In genomic region chr1:43036457-43036827, GRCh38 we compare ENCODE assay signal across 22 cellular contexts.
DNase-seq lines count a peak whose midpoint lies in the region; ATAC-seq and TF ChIP-seq lines count a peak whose summit lies in the region.
"Had no signal": no experiment of that assay in that cellular context is flagged by ENCODE, and none has a peak within 500 bp of the region (broad histone marks: within the 10 kb centered on the region; RNA-seq: fewer than 3 reads in every experiment).

No MANE protein-coding gene starts in this region.

- no peak overlapping the region for H4K5ac ChIP-seq in IMR-90 (ENCODE audit: low read depth, low read length)

- CTCF ChIA-PET in IMR-90 (lab: Yijun Ruan, JAX) = no interaction called here

- BruUV-seq in IMR-90 (replicated peaks; lab: Mats Ljungman, UMichigan) = no TSS peak

- H3K23ac ChIP-seq in IMR-90 (ENCODE audit: low read depth, low read length) = no peak overlapping the region

- TF ChIP-seq RAD21 in IMR-90 (IDR thresholded peaks at IDR 0.05; ENCODE audit: low read length) = no peak

- H4K8ac ChIP-seq in IMR-90 (ENCODE audit: low read depth in 2 of 2, low read length in 2 of 2) = no peak overlapping the region

- H2AFZ ChIP-seq in IMR-90 (replicated peaks; ENCODE audit: low read length, poor library complexity) = peak overlapping the region; percentile 4

- H2BK5ac ChIP-seq in IMR-90 (ENCODE audit: low read depth, low read length, poor library complexity, severe bottlenecking) = no peak overlapping the region

- H3K27ac ChIP-seq in CD4-positive, CD25-positive, alpha-beta regulatory T cell (ENCODE audit: insufficient read depth, low read length, poor library complexity, severe bottlenecking) = no peak overlapping the region
- H3K27ac ChIP-seq in IMR-90 (ENCODE audit: insufficient read depth, low read length) (no peak overlapping the region), heart right ventricle (no peak overlapping the region)
- H3K27ac ChIP-seq: brain microvascular endothelial cell, left lung had no signal

- H3K4me3 Mint-ChIP-seq in CD4-positive, CD25-positive, alpha-beta regulatory T cell = no peak overlapping the region
- H3K4me3 Mint-ChIP-seq in effector memory CD8-positive, alpha-beta T cell = no peak overlapping the region
- peak overlapping the region; percentile 4 for H3K4me3 Mint-ChIP-seq in neural crest cell
- H3K4me3 Mint-ChIP-seq: activated CD8-positive, alpha-beta memory T cell treated with anti-CD3 and anti-CD28 coated beads, Interleukin-2, amount 10 ng/mL, durations not matched to agents 7 days and 5 days; activated T-helper 1 cell treated with anti-CD3 and anti-CD28 coated beads, Interleukin-12 subunit alpha, Interleukin-12 subunit beta, Interleukin-2, Interleukin-4 antibody, amounts not matched to agents 30 ng/mL and 10 ng/mL and 1 ng/mL, durations not matched to agents 14 hours and 24 hours and 36 hours; CD4-positive, alpha-beta T cell; stimulated activated memory B cell treated with anti-CD40 and anti-IgM and Interleukin-4, amounts not matched to agents 10 μg/mL and 1 μg/mL and 100 μg/mL, for 72 hours had no signal

- no peaks in the 10 kb centered on the region for H4K20me1 ChIP-seq in IMR-90 (ENCODE audit: insufficient read depth, low read length)

- peaks cover 4 to 15% (median 8%) of the 10 kb centered on the region in 4 donors for H3K4me1 Mint-ChIP-seq in CD4-positive, CD25-positive, alpha-beta regulatory T cell
- H3K4me1 Mint-ChIP-seq in effector memory CD8-positive, alpha-beta T cell (ENCODE audit: low read depth in 2 of 2) = peaks cover 8 to 24% of the 10 kb centered on the region in 2 donors
- peaks cover 54% of the 10 kb centered on the region for H3K4me1 Mint-ChIP-seq in neural crest cell

- H3K9me3 Mint-ChIP-seq in CD4-positive, CD25-positive, alpha-beta regulatory T cell = no peaks in the 10 kb centered on the region
- H3K9me3 Mint-ChIP-seq in effector memory CD8-positive, alpha-beta T cell = no peaks in the 10 kb centered on the region
- H3K9me3 Mint-ChIP-seq in neural crest cell = no peaks in the 10 kb centered on the region
- H3K9me3 Mint-ChIP-seq: activated naive CD4-positive, alpha-beta T cell treated with anti-CD3 and anti-CD28 coated beads, Interleukin-2, amount 50 U/mL, for 72 hours; activated T-helper 1 cell treated with anti-CD3 and anti-CD28 coated beads, Interleukin-12 subunit alpha, Interleukin-12 subunit beta, Interleukin-2, Interleukin-4 antibody, amounts not matched to agents 30 ng/mL and 10 ng/mL and 1 ng/mL, durations not matched to agents 14 hours and 24 hours and 36 hours; CD4-positive, alpha-beta T cell; stimulated activated memory B cell treated with anti-CD40 and anti-IgM and Interleukin-4, amounts not matched to agents 10 μg/mL and 1 μg/mL and 100 μg/mL, for 72 hours had no signal

- no peak overlapping the region for H3K14ac ChIP-seq in IMR-90 (replicated peaks; ENCODE audit: low read depth, low read length)

- H3K27me3 ChIP-seq in CD4-positive, CD25-positive, alpha-beta regulatory T cell (ENCODE audit: control insufficient read depth, insufficient read depth, low read length) = no peaks in the 10 kb centered on the region
- no peaks in the 10 kb centered on the region for H3K27me3 ChIP-seq in IMR-90 (ENCODE audit: control insufficient read depth, insufficient read depth, low read length)
- H3K27me3 ChIP-seq in heart right ventricle = no peaks in the 10 kb centered on the region
- H3K27me3 ChIP-seq: brain microvascular endothelial cell, left lung had no signal

- WGBS in IMR-90 (ENCODE audit: extremely low coverage in 2 of 2, insufficient read length in 1 of 2), 2 experiments = 65% methylated on average over 2 of the region's 4 CpGs; no CpG with 5 or more reads in 1 of the 2 experiments
- WGBS in lower leg skin, 2 donors = 58 to 63% methylated on average over 4 of the region's 4 CpGs
- 84 to 91% methylated on average over 4 of the region's 4 CpGs for WGBS in heart right ventricle, 2 donors

- TF ChIP-seq CTCF in IMR-90 (conservative IDR thresholded peaks at IDR 0.05; ENCODE audit: low read depth, low read length) = no peak
- no peak for TF ChIP-seq CTCF in neural crest cell (conservative IDR thresholded peaks at IDR 0.05)
- no peak for TF ChIP-seq CTCF in lower leg skin (IDR thresholded peaks at IDR 0.05)
- TF ChIP-seq CTCF in heart right ventricle (IDR thresholded peaks at IDR 0.05) = no peak

- H3K9me1 ChIP-seq in IMR-90 (ENCODE audit: insufficient read depth, low read length) = peaks cover 6% of the 10 kb centered on the region; the same call in 1 of the 2 replicates

- no peaks in the 10 kb centered on the region for H3K36me3 ChIP-seq in CD4-positive, CD25-positive, alpha-beta regulatory T cell (ENCODE audit: control insufficient read depth, insufficient read depth, low read length)
- H3K36me3 ChIP-seq in IMR-90 (ENCODE audit: control insufficient read depth, insufficient read depth, low read length) (no peaks in the 10 kb centered on the region), heart right ventricle (no peaks in the 10 kb centered on the region)
- H3K36me3 ChIP-seq: brain microvascular endothelial cell, left lung had no signal

- H3K18ac ChIP-seq in IMR-90 (ENCODE audit: low read depth, low read length) = no peak overlapping the region

- 0 out of 2 replicates have a peak overlapping the region, but pooled peaks have one; percentile 34 for H2BK20ac ChIP-seq in IMR-90 (ENCODE audit: low read depth, low read length)

- H3K27ac Mint-ChIP-seq in CD4-positive, CD25-positive, alpha-beta regulatory T cell = peak overlapping the region in 2 of 3 donors; percentile 36 to 57
- H3K27ac Mint-ChIP-seq in effector memory CD8-positive, alpha-beta T cell = peak overlapping the region; percentile 21 to 88
- H3K27ac Mint-ChIP-seq in neural crest cell (ENCODE audit: unreplicated experiment) = peak overlapping the region; percentile 70
- H3K27ac Mint-ChIP-seq: activated CD8-positive, alpha-beta memory T cell treated with anti-CD3 and anti-CD28 coated beads, Interleukin-2, amount 10 ng/mL, durations not matched to agents 7 days and 5 days; activated naive CD4-positive, alpha-beta T cell treated with anti-CD3 and anti-CD28 coated beads, Interleukin-2, amount 50 U/mL, for 72 hours; activated T-helper 1 cell treated with anti-CD3 and anti-CD28 coated beads, Interleukin-12 subunit alpha, Interleukin-12 subunit beta, Interleukin-2, Interleukin-4 antibody, amounts not matched to agents 30 ng/mL and 10 ng/mL and 1 ng/mL, durations not matched to agents 14 hours and 24 hours and 36 hours; CD4-positive, alpha-beta T cell; stimulated activated memory B cell treated with anti-CD40 and anti-IgM and Interleukin-4, amounts not matched to agents 10 μg/mL and 1 μg/mL and 100 μg/mL, for 72 hours had no signal

- H3K27me3 Mint-ChIP-seq in CD4-positive, CD25-positive, alpha-beta regulatory T cell = no peaks in the 10 kb centered on the region
- no peaks in the 10 kb centered on the region for H3K27me3 Mint-ChIP-seq in effector memory CD8-positive, alpha-beta T cell
- H3K27me3 Mint-ChIP-seq in neural crest cell (ENCODE audit: low read depth) = no peaks in the 10 kb centered on the region
- H3K27me3 Mint-ChIP-seq: activated CD8-positive, alpha-beta memory T cell treated with anti-CD3 and anti-CD28 coated beads, Interleukin-2, amount 10 ng/mL, durations not matched to agents 7 days and 5 days; CD4-positive, alpha-beta T cell; stimulated activated memory B cell treated with anti-CD40 and anti-IgM and Interleukin-4, amounts not matched to agents 10 μg/mL and 1 μg/mL and 100 μg/mL, for 72 hours had no signal

- no peaks in the 10 kb centered on the region for H3K79me1 ChIP-seq in IMR-90 (ENCODE audit: low read depth in 1 of 2, low read length in 2 of 2)

- H2AK9ac ChIP-seq in IMR-90 (replicated peaks; ENCODE audit: low read depth, low read length, poor library complexity) = no peak overlapping the region

- H2BK120ac ChIP-seq in IMR-90 (ENCODE audit: low read depth, low read length) = no peak overlapping the region

- dilution Hi-C loops in IMR-90 (cut with HindIII; ENCODE audit: low sequenced_read_pairs, unreplicated experiment) = no loop called here

- 0 out of 2 replicates have a peak overlapping the region, but pooled peaks have one; percentile 21 for H2AK5ac ChIP-seq in IMR-90 (ENCODE audit: low read depth, low read length)

- no peak overlapping the region for H3K9ac ChIP-seq in IMR-90 (ENCODE audit: low read depth, low read length)

- no peak overlapping the region for H3K4me2 ChIP-seq in IMR-90 (ENCODE audit: low read depth, low read length)
- H3K4me2 ChIP-seq: smooth muscle cell had no signal

- TF ChIP-seq POLR2A in IMR-90 (IDR thresholded peaks at IDR 0.05; ENCODE audit: low read depth, low read length) = no peak
- no peak for TF ChIP-seq POLR2A in lower leg skin (IDR thresholded peaks at IDR 0.05)

- no peaks in the 10 kb centered on the region for H3K36me3 Mint-ChIP-seq in CD4-positive, CD25-positive, alpha-beta regulatory T cell
- no peaks in the 10 kb centered on the region for H3K36me3 Mint-ChIP-seq in effector memory CD8-positive, alpha-beta T cell (ENCODE audit: insufficient read depth)
- no peaks in the 10 kb centered on the region for H3K36me3 Mint-ChIP-seq in neural crest cell (ENCODE audit: low read depth)
- H3K36me3 Mint-ChIP-seq: activated CD8-positive, alpha-beta memory T cell treated with anti-CD3 and anti-CD28 coated beads, Interleukin-2, amount 10 ng/mL, durations not matched to agents 7 days and 5 days; activated naive CD4-positive, alpha-beta T cell treated with anti-CD3 and anti-CD28 coated beads, Interleukin-2, amount 50 U/mL, for 72 hours; stimulated activated memory B cell treated with anti-CD40 and anti-IgM and Interleukin-4, amounts not matched to agents 10 μg/mL and 1 μg/mL and 100 μg/mL, for 72 hours had no signal

- no peak for ATAC-seq in CD4-positive, CD25-positive, alpha-beta regulatory T cell (ENCODE audit: low read depth in 2 of 2)
- peak; percentile 45; the same call in 1 of the 2 replicates for ATAC-seq in IMR-90 (ENCODE audit: low read depth)
- ATAC-seq in effector memory CD8-positive, alpha-beta T cell (replicated peaks) = no peak
- ATAC-seq in heart right ventricle = no peak
- ATAC-seq: activated CD8-positive, alpha-beta memory T cell treated with anti-CD3 and anti-CD28 coated beads, Interleukin-2, amount 10 ng/mL, durations not matched to agents 7 days and 5 days; activated naive CD4-positive, alpha-beta T cell treated with anti-CD3 and anti-CD28 coated beads, Interleukin-2, amount 50 U/mL, for 72 hours; left lung; stimulated activated memory B cell treated with anti-CD40 and anti-IgM and Interleukin-4, amounts not matched to agents 10 μg/mL and 1 μg/mL and 100 μg/mL, for 72 hours had no signal

- no peaks in the 10 kb centered on the region for H3K9me3 ChIP-seq in CD4-positive, CD25-positive, alpha-beta regulatory T cell (ENCODE audit: control insufficient read depth in 2 of 2, low read length in 2 of 2)
- H3K9me3 ChIP-seq in IMR-90 (ENCODE audit: control insufficient read depth, insufficient read depth, low read length) (no peaks in the 10 kb centered on the region), heart right ventricle (no peaks in the 10 kb centered on the region)
- H3K9me3 ChIP-seq: left lung had no signal

- intact Hi-C loops in IMR-90 (cut with micrococcal nuclease) (no loop called here), lower leg skin (cut with DNase I; ENCODE audit: low total_unique reads) (no loop called here), heart right ventricle (cut with DNase I) (no loop called here)

- in situ Hi-C loops in IMR-90 (cut with MboI; ENCODE audit: low sequenced_read_pairs) = no loop called here

- no peak overlapping the region for H3K56ac ChIP-seq in IMR-90 (ENCODE audit: extremely low read depth, insufficient read depth, low read length)

- no peak overlapping the region for H3K4ac ChIP-seq in IMR-90 (ENCODE audit: low read depth, low read length)

- no peak for DNase-seq in CD4-positive, CD25-positive, alpha-beta regulatory T cell
- DNase-seq in IMR-90 = peak; percentile 23
- DNase-seq in effector memory CD8-positive, alpha-beta T cell = no peak
- no peak for DNase-seq in neural crest cell (ENCODE audit: low read depth, low spot score)
- no peak for DNase-seq in NCI-H774 (lab: John Stamatoyannopoulos, UW)
- DNase-seq in NCI-H748 (lab: John Stamatoyannopoulos, UW; ENCODE audit: unreplicated experiment) = no peak
- DNase-seq in lower leg skin (ENCODE audit: low spot score in 2 of 2) = no peak
- no peak for DNase-seq in heart right ventricle
- DNase-seq: activated CD4-positive, alpha-beta T cell treated with anti-CD3 and anti-CD28 coated beads for 4 hours; activated CD8-positive, alpha-beta memory T cell treated with anti-CD3 and anti-CD28 coated beads, Interleukin-2, amount 10 ng/mL, durations not matched to agents 7 days and 5 days; brain microvascular endothelial cell; CD4-positive, alpha-beta T cell; GDM1; glutamatergic neuron; KG1; left lung; NCI-H1694 treated with DMSO at 0.1 percent for 48 hours; NCI-H69 had no signal

- H2BK15ac ChIP-seq in IMR-90 (ENCODE audit: low read depth, low read length) = no peak overlapping the region

- POLR2A ChIA-PET in IMR-90 (lab: Charles Lee; ENCODE audit: unreplicated experiment) = no interaction called here

- peaks cover 10% of the 10 kb centered on the region for H3K4me1 ChIP-seq in CD4-positive, CD25-positive, alpha-beta regulatory T cell (ENCODE audit: control insufficient read depth, insufficient read depth, low read length, poor library complexity, severe bottlenecking)
- H3K4me1 ChIP-seq in IMR-90 (ENCODE audit: control insufficient read depth, insufficient read depth, low read length) = peaks cover 1% of the 10 kb centered on the region; the same call in 1 of the 2 replicates
- H3K4me1 ChIP-seq in heart right ventricle = no peaks in the 10 kb centered on the region

- H4K91ac ChIP-seq in IMR-90 (ENCODE audit: insufficient read depth, low read depth, low read length) = no peak overlapping the region; the same call in 1 of the 2 replicates

- H3K4me3 ChIP-seq in CD4-positive, CD25-positive, alpha-beta regulatory T cell (ENCODE audit: low read depth, low read length) = no peak overlapping the region
- H3K4me3 ChIP-seq in IMR-90 (ENCODE audit: insufficient read depth, low read depth, low read length) (no peak overlapping the region), lower leg skin (ENCODE audit: low read depth, poor library complexity, severe bottlenecking) (no peak overlapping the region), heart right ventricle (no peak overlapping the region)
- H3K4me3 ChIP-seq: left lung, smooth muscle cell had no signal
